ENCODE assay signal across 2 cellular contexts in genomic region chr22:37809672-37810333, GRCh38.
A peak's percentile ranks its signal among the peaks of the same experiment; 100 is the strongest.
TF ChIP-seq lines count a peak whose summit lies in the region.

No MANE protein-coding gene starts in this region.

TF ChIP-seq in GM23338, 12 proteins besides CTCF, POLR2A, EP300 and RAD21:
- TF ChIP-seq STAT1 (IDR thresholded peaks at IDR 0.05; ENCODE audit: unreplicated experiment) (no peak), JUNB (IDR thresholded peaks at IDR 0.05; ENCODE audit: unreplicated experiment) (no peak), EZH2phosphoT487 (IDR thresholded peaks at IDR 0.05; ENCODE audit: unreplicated experiment) (no peak), ZNF462 (CRISPR knock-in tag; IDR thresholded peaks at IDR 0.05) (no peak), ZNF331 (CRISPR knock-in tag; IDR thresholded peaks at IDR 0.05; ENCODE audit: low read depth) (no peak), CREB1 (CRISPR knock-in tag; IDR thresholded peaks at IDR 0.05; ENCODE audit: low read depth) (no peak), ETS1 (IDR thresholded peaks at IDR 0.05) (no peak), ZNF114 (CRISPR knock-in tag; IDR thresholded peaks at IDR 0.05) (no peak), REST (IDR thresholded peaks at IDR 0.05; ENCODE audit: unreplicated experiment) (no peak), EZH2 (IDR thresholded peaks at IDR 0.05; ENCODE audit: low read depth, unreplicated experiment) (no peak), NANOG (IDR thresholded peaks at IDR 0.05; ENCODE audit: borderline replicate concordance) (no peak), POLR2AphosphoS5 (IDR thresholded peaks at IDR 0.05; ENCODE audit: low read depth) (no peak)
TF ChIP-seq in GM23338: peak in this region for 0.

TF ChIP-seq in K562, 482 proteins besides CTCF, POLR2A, EP300 and RAD21:
- TF ChIP-seq CBX5 (IDR thresholded peaks at IDR 0.05; ENCODE audit: borderline replicate concordance, low read depth) = no peak
- TF ChIP-seq CBFA2T3 (IDR thresholded peaks at IDR 0.05) = peak; percentile 33; the same call in 1 of the 2 replicates
- TF ChIP-seq ZBTB7A (IDR thresholded peaks at IDR 0.05; ENCODE audit: borderline replicate concordance, control insufficient read depth, low read depth, low read length) = peak; percentile 35; the same call in 1 of the 2 replicates
